In genomic region chr7:117025891-117026290, GRCh38 we compare ENCODE assay signal across 19 cellular contexts.
"Had no signal": no experiment of that assay in that cellular context is flagged by ENCODE, and none has a peak within 500 bp of the region (broad histone marks: within the 10 kb centered on the region; RNA-seq: fewer than 3 reads in every experiment).

No MANE protein-coding gene starts in this region.

- H3K36me3 Mint-ChIP-seq: stimulated activated effector memory CD8-positive, alpha-beta T cell treated with anti-CD3 and anti-CD28 coated beads, Interleukin-12 subunit alpha, Interleukin-12 subunit beta, amount 100 ng/mL, for 72 hours had no signal

- H3K4me1 ChIP-seq: upper lobe of right lung had no signal

- H3K27me3 Mint-ChIP-seq: activated naive CD8-positive, alpha-beta T cell; dendritic cell treated with granulocyte-macrophage colony-stimulating factor and Interleukin-4, amounts not matched to agents 40 ng/mL and 50 ng/mL, for 4 days had no signal

- H3K4me3 ChIP-seq: neural progenitor cell, thoracic aorta, upper lobe of right lung had no signal

- H3K27me3 ChIP-seq: neural progenitor cell, upper lobe of right lung had no signal

- H3K9me3 ChIP-seq: upper lobe of right lung had no signal

- H3K27ac Mint-ChIP-seq: activated CD4-positive, alpha-beta T cell treated with anti-CD3 and anti-CD28 coated beads, Interleukin-2, amount 10 ng/mL, durations not matched to agents 24 days and 14 days; activated CD8-positive, alpha-beta T cell treated with anti-CD3 and anti-CD28 coated beads, Interleukin-2, amount 10 ng/mL, durations not matched to agents 7 days and 5 days; activated naive CD8-positive, alpha-beta T cell; activated T-cell treated with anti-CD3 and anti-CD28 coated beads, Interleukin-2, amount 50 U/mL, for 72 hours; dendritic cell treated with granulocyte-macrophage colony-stimulating factor and Interleukin-4, amounts not matched to agents 40 ng/mL and 50 ng/mL, for 4 days; neural progenitor cell; stimulated activated effector memory CD8-positive, alpha-beta T cell treated with anti-CD3 and anti-CD28 coated beads, Interleukin-12 subunit alpha, Interleukin-12 subunit beta, amount 100 ng/mL, for 72 hours; T-helper 2 cell treated with Interferon-gamma antibody and Interleukin-4, amounts not matched to agents 5 μg/mL and 100 μg/mL, for 36 hours had no signal

- H3K36me3 ChIP-seq: neural progenitor cell, thoracic aorta, upper lobe of right lung had no signal

- DNase-seq: activated CD4-positive, alpha-beta T cell treated with anti-CD3 and anti-CD28 coated beads, Interleukin-2, amount 10 ng/mL, durations not matched to agents 24 days and 14 days; activated CD4-positive, CD25-positive, alpha-beta regulatory T cell; activated CD8-positive, alpha-beta memory T cell treated with anti-CD3 and anti-CD28 coated beads, Interleukin-2, amount 50 U/mL, for 4 hours; activated CD8-positive, alpha-beta T cell treated with anti-CD3 and anti-CD28 coated beads, Interleukin-2, amount 10 ng/mL, durations not matched to agents 7 days and 5 days; activated gamma-delta T cell treated with Interleukin-2 at 50 U/mL for 16 hours; activated T-cell treated with anti-CD3 and anti-CD28 coated beads, Interleukin-2, amount 50 U/mL, for 72 hours; amygdala; cerebellar nuclear complex; hypothalamus; left ventricle myocardium superior; mesendoderm; upper lobe of right lung had no signal

- H3K4me3 Mint-ChIP-seq: activated CD4-positive, alpha-beta T cell treated with anti-CD3 and anti-CD28 coated beads, Interleukin-2, amount 10 ng/mL, durations not matched to agents 24 days and 14 days; activated CD8-positive, alpha-beta T cell treated with anti-CD3 and anti-CD28 coated beads, Interleukin-2, amount 10 ng/mL, durations not matched to agents 7 days and 5 days; activated naive CD8-positive, alpha-beta T cell; activated T-cell treated with anti-CD3 and anti-CD28 coated beads, Interleukin-2, amount 50 U/mL, for 72 hours; dendritic cell treated with granulocyte-macrophage colony-stimulating factor and Interleukin-4, amounts not matched to agents 40 ng/mL and 50 ng/mL, for 4 days; neural progenitor cell; stimulated activated effector memory CD8-positive, alpha-beta T cell treated with anti-CD3 and anti-CD28 coated beads, Interleukin-12 subunit alpha, Interleukin-12 subunit beta, amount 100 ng/mL, for 72 hours; T-helper 2 cell treated with Interferon-gamma antibody and Interleukin-4, amounts not matched to agents 5 μg/mL and 100 μg/mL, for 36 hours had no signal

- ATAC-seq: activated CD8-positive, alpha-beta T cell treated with anti-CD3 and anti-CD28 coated beads, Interleukin-2, amount 10 ng/mL, durations not matched to agents 7 days and 5 days; activated T-cell treated with anti-CD3 and anti-CD28 coated beads, Interleukin-2, amount 50 U/mL, for 72 hours; left ventricle myocardium superior; stimulated activated effector memory CD8-positive, alpha-beta T cell treated with anti-CD3 and anti-CD28 coated beads, Interleukin-12 subunit alpha, Interleukin-12 subunit beta, amount 100 ng/mL, for 72 hours; upper lobe of right lung had no signal

- H3K27ac ChIP-seq: neural progenitor cell, parathyroid adenoma, upper lobe of right lung had no signal

- H3K4me1 Mint-ChIP-seq: activated CD4-positive, alpha-beta T cell treated with anti-CD3 and anti-CD28 coated beads, Interleukin-2, amount 10 ng/mL, durations not matched to agents 24 days and 14 days had no signal
